Comparison of ENCODE assay signal across 8 cellular contexts in the genomic region with DNA sequence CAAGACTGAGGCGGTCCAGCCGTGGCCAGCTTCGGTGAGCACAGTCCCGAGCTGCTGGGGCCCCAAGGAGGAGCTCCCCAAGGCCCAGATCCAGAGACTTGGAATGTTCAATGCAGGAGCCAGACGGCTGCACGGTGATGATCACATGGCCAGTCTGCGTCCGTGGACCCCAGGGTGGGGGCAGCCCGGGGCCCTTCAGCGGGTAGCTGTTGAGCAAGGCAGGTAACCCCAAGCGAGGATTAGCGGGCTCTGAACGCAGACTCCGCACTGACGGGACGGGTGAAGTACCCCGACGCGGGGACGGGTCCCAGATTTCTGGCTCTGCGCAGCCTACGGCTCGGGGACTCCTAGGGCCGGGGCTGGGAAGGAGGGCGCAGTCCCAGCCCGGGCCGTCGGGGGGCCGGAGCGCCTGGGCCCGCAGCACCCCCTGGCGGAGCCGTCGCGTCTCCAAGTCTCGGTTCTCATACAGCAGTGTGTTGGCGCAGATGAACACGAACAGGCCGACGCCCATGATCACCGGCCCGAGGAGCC. TPM values are rescaled to one million over a fixed set of nuclear protein-coding genes. Genes with fewer than 3 reads are reported as not detected.
DNase-seq lines count a peak whose midpoint lies in the region; ATAC-seq, FAIRE-seq and TF ChIP-seq lines count a peak whose summit lies in the region.

No MANE protein-coding gene starts in this region.

- FAIRE-seq in keratinocyte (lab: Jason Lieb, UNC), result no peak

- no peak overlapping the region for H3K9ac ChIP-seq in keratinocyte (ENCODE audit: control insufficient read depth, extremely low read depth, insufficient read depth, low read length)

- peaks cover 4 to 8% of the 10 kb centered on the region in 2 experiments for H3K36me3 ChIP-seq in keratinocyte (ENCODE audit: control insufficient read depth in 2 of 2, extremely low read depth in 1 of 2, insufficient read depth in 2 of 2, low read length in 2 of 2)

- H3K36me3 Mint-ChIP-seq in activated naive CD8-positive, alpha-beta T cell treated with anti-CD3 and anti-CD28 coated beads, Interleukin-2, amount 10 ng/mL, durations not matched to agents 7 days and 5 days, result no peaks in the 10 kb centered on the region

- POLR2A ChIA-PET in activated naive CD8-positive, alpha-beta T cell treated with anti-CD3 and anti-CD28 coated beads, Interleukin-2, amount 10 ng/mL, durations not matched to agents 7 days and 5 days (lab: Charles Lee), result interaction anchor here (1.0 to 1.5 kb wide), 3 partner anchors 9 to 77 kb away, joined by 3 read pairs; no protein-coding TSS in a partner anchor

- no peak overlapping the region for H3K4me3 Mint-ChIP-seq in activated naive CD8-positive, alpha-beta T cell treated with anti-CD3 and anti-CD28 coated beads, Interleukin-2, amount 10 ng/mL, durations not matched to agents 7 days and 5 days

- peaks cover 9% of the 10 kb centered on the region for H3K4me1 Mint-ChIP-seq in activated naive CD8-positive, alpha-beta T cell treated with anti-CD3 and anti-CD28 coated beads, Interleukin-2, amount 10 ng/mL, durations not matched to agents 7 days and 5 days

- H4K20me1 ChIP-seq in keratinocyte (ENCODE audit: control insufficient read depth, extremely low read depth, insufficient read depth, low read length), result no peaks in the 10 kb centered on the region

- H3K27me3 ChIP-seq in keratinocyte (ENCODE audit: control insufficient read depth, extremely low read depth, insufficient read depth, low read length), result peaks cover 38% of the 10 kb centered on the region

- H3K9me3 ChIP-seq in keratinocyte (ENCODE audit: control insufficient read depth, low read depth, low read length), result no peaks in the 10 kb centered on the region

- H3K9me3 Mint-ChIP-seq in activated naive CD8-positive, alpha-beta T cell treated with anti-CD3 and anti-CD28 coated beads, Interleukin-2, amount 10 ng/mL, durations not matched to agents 7 days and 5 days, result no peaks in the 10 kb centered on the region

- H3K9me1 ChIP-seq in keratinocyte (ENCODE audit: control insufficient read depth, extremely low read depth, insufficient read depth, low read length), result no peaks in the 10 kb centered on the region

- TF ChIP-seq CTCF in keratinocyte (optimal IDR thresholded peaks at IDR 0.05 in 1 of 3, IDR thresholded peaks at IDR 0.05 in 1 of 3, conservative IDR thresholded peaks at IDR 0.05 in 1 of 3; ENCODE audit: extremely low read depth in 1 of 3, insufficient read depth in 2 of 3, low read length in 3 of 3), result peak in 2 of 3 experiments; percentile 42 to 45

- H3K4me2 ChIP-seq in keratinocyte (ENCODE audit: control insufficient read depth, extremely low read depth, insufficient read depth, low read depth, low read length), result no peak overlapping the region

- DNase-seq in DMS79 treated with DMSO at 0.1 percent for 48 hours (lab: John Stamatoyannopoulos, UW), result peak; percentile 30
- no peak for DNase-seq in DMS79 (lab: John Stamatoyannopoulos, UW)
- DNase-seq in SKM-1 (lab: John Stamatoyannopoulos, UW; ENCODE audit: unreplicated experiment), result peak; percentile 19
- DNase-seq in activated naive CD8-positive, alpha-beta T cell treated with anti-CD3 and anti-CD28 coated beads, Interleukin-2, amount 10 ng/mL, durations not matched to agents 7 days and 5 days, result peak; percentile 81
- DNase-seq in keratinocyte (ENCODE audit: low read depth, low spot score), result no peak
- peak; percentile 25 to 77 (median 49) for DNase-seq in stimulated activated CD4-positive, alpha-beta T cell treated with anti-CD3 and anti-CD28 coated beads, TNF-alpha, amount 100 ng/mL, for 24 hours (ENCODE audit: low read depth in 3 of 3)
- no peak for DNase-seq in SK-N-DZ (ENCODE audit: low spot score)

- H3K4me1 ChIP-seq in keratinocyte (ENCODE audit: control insufficient read depth, extremely low read depth, insufficient read depth, low read length), result peaks cover 10% of the 10 kb centered on the region

- peaks cover 23% of the 10 kb centered on the region for H3K27me3 Mint-ChIP-seq in activated naive CD8-positive, alpha-beta T cell treated with anti-CD3 and anti-CD28 coated beads, Interleukin-2, amount 10 ng/mL, durations not matched to agents 7 days and 5 days

- H3K4me3 ChIP-seq in keratinocyte (ENCODE audit: control insufficient read depth in 2 of 3, extremely low read depth in 1 of 3, insufficient read depth in 2 of 3, low read depth in 1 of 3, low read length in 3 of 3), result no peak overlapping the region

- no peaks in the 10 kb centered on the region for H3K79me2 ChIP-seq in keratinocyte (ENCODE audit: control insufficient read depth, insufficient read depth, low read length)

- peak; percentile 76 for ATAC-seq in activated naive CD8-positive, alpha-beta T cell treated with anti-CD3 and anti-CD28 coated beads, Interleukin-2, amount 10 ng/mL, durations not matched to agents 7 days and 5 days (ENCODE audit: low read depth)
- ATAC-seq in GM19467 (IDR thresholded peaks at IDR 0.05; ENCODE audit: unreplicated experiment), result no peak

- H2AFZ ChIP-seq in keratinocyte (ENCODE audit: control insufficient read depth, low read length), result no peak overlapping the region

- no peak overlapping the region for H3K27ac Mint-ChIP-seq in activated naive CD8-positive, alpha-beta T cell treated with anti-CD3 and anti-CD28 coated beads, Interleukin-2, amount 10 ng/mL, durations not matched to agents 7 days and 5 days

- dilution Hi-C loops in keratinocyte (cut with MboI; ENCODE audit: extremely low pct_ligation_motif_present, low sequenced_read_pairs), result no loop called here

- no peak overlapping the region for H3K27ac ChIP-seq in keratinocyte (ENCODE audit: control insufficient read depth, insufficient read depth, low read length)

RNA-seq across cellular contexts. Expression of a gene that starts 2.7 kb away (rescaled TPM):
- total RNA-seq in activated naive CD8-positive, alpha-beta T cell treated with anti-CD3 and anti-CD28 coated beads, Interleukin-2, amount 10 ng/mL, durations not matched to agents 7 days and 5 days, result not detected
- polyA plus RNA-seq in keratinocyte, result 0.18 to 0.82 TPM (median 0.59 TPM) in 3 replicates
- polyA plus RNA-seq in keratinocyte (2011; ENCODE audit: low read depth), result not detected
- 0.18 and 0.19 TPM in 2 replicates for polyA plus RNA-seq in keratinocyte (2011; cell fraction: cytosol; rRNA removed)
- 0.22 and 0.33 TPM in 2 replicates for polyA plus RNA-seq in keratinocyte (2011; cell fraction: nucleus; rRNA removed)
- 0.39 and 1.00 TPM in 2 replicates for polyA plus RNA-seq in keratinocyte (2012; ENCODE audit: low replicate concordance)
- polyA minus RNA-seq in keratinocyte, result 0.10 to 0.45 TPM (median 0.23 TPM) in 3 replicates
- not detected for polyA minus RNA-seq in keratinocyte (2011; cell fraction: cytosol; rRNA and poly(A)+ RNA removed)
- polyA minus RNA-seq in keratinocyte (2011; cell fraction: nucleus; rRNA and poly(A)+ RNA removed), result 0.21 TPM in 1 of 2 replicates, not detected in the other
- polyA plus RNA-seq in SK-N-DZ (2014; cell fraction: cytosol; rRNA removed), result 1.7 and 2.3 TPM in 2 replicates
- polyA plus RNA-seq in SK-N-DZ (2014; cell fraction: nucleus; rRNA removed), result 12.3 and 12.4 TPM in 2 replicates

Comparison
In these comparisons a context has a peak if more than half of its experiments do, and no peak if none do; other contexts are left out.
1. DNase-seq: peak in DMS79 treated with DMSO at 0.1 percent for 48 hours (single experiment), SKM-1 (single experiment), activated naive CD8-positive, alpha-beta T cell treated with anti-CD3 and anti-CD28 coated beads, Interleukin-2, amount 10 ng/mL, durations not matched to agents 7 days and 5 days (single experiment) and stimulated activated CD4-positive, alpha-beta T cell treated with anti-CD3 and anti-CD28 coated beads, TNF-alpha, amount 100 ng/mL, for 24 hours (3 of 3); none in DMS79 (single experiment), keratinocyte (single experiment) and SK-N-DZ (single experiment).